ENCODE assay signal across 24 cellular contexts in the genomic region with DNA sequence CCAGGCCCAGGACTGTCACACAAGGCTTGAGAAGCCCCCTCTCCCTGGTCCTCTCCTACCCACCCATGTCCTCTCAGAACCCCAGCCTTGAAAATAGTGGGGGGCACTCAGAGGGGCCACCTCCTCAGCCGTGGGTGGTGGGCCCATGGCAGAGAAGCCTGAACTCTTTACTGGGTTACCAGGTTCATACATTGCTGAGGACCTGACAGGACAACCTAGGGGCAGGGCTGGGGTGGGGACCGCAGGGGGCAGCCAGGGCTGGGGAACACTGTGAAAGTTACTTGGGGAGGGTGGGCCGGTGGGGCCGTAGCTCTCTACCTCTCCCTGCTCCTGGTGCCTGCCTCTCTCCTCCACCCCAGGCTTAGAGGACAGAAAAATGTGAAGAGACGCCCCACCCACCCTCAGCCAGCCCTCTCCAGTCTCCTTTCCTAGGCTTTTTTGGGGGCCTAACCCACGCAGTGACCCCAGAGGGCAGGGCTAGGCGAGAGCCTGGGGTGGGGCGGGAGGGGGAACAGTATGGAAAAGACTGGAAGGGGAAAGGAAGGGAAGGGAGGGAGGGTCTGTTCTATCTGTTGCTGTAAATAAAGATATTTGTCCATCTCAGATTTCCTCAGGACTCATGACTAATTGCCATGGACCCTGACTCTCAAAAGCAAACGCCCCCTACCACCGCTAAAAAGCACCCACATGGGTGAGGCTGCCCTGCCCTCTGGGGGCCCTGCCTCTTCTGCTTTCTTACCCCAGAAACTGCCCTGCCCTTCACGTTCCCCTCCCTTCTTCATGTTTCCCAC. TPM values are rescaled to one million over a fixed set of nuclear protein-coding genes. Genes with fewer than 3 reads are reported as not detected.
"Had no signal": no experiment of that assay in that cellular context is flagged by ENCODE, and none has a peak within 500 bp of the region (broad histone marks: within the 10 kb centered on the region; RNA-seq: fewer than 3 reads in every experiment).

No MANE protein-coding gene starts in this region.

- H3K27me3 ChIP-seq: ascending aorta, right atrium auricular region had no signal

- H3K4me3 Mint-ChIP-seq: central memory CD8-positive, alpha-beta T cell; memory B cell; naive thymus-derived CD4-positive, alpha-beta T cell; stimulated activated naive CD8-positive, alpha-beta T cell treated with anti-CD3 and anti-CD28 coated beads, Interleukin-15, Interleukin-2, amounts not matched to agents 100 ng/mL and 50 ng/mL, for 24 hours; T-helper 17 cell had no signal

- H3K4me1 Mint-ChIP-seq: central memory CD8-positive, alpha-beta T cell; naive thymus-derived CD4-positive, alpha-beta T cell had no signal

- ATAC-seq: gastrocnemius medialis; naive thymus-derived CD4-positive, alpha-beta T cell; T-helper 17 cell had no signal

- H3K27ac ChIP-seq: ascending aorta, coronary artery, gastrocnemius medialis, left ventricle myocardium inferior, right atrium auricular region, transverse colon, WERI-Rb-1 had no signal

- H3K9me3 Mint-ChIP-seq: central memory CD8-positive, alpha-beta T cell; memory B cell; naive thymus-derived CD4-positive, alpha-beta T cell; stimulated activated naive CD8-positive, alpha-beta T cell treated with anti-CD3 and anti-CD28 coated beads, Interleukin-15, Interleukin-2, amounts not matched to agents 100 ng/mL and 50 ng/mL, for 24 hours had no signal

- H3K27ac Mint-ChIP-seq: memory B cell; naive thymus-derived CD4-positive, alpha-beta T cell; stimulated activated naive CD8-positive, alpha-beta T cell treated with anti-CD3 and anti-CD28 coated beads, Interleukin-15, Interleukin-2, amounts not matched to agents 100 ng/mL and 50 ng/mL, for 24 hours; T-helper 17 cell had no signal

- H3K36me3 ChIP-seq: ascending aorta, gastrocnemius medialis, left ventricle myocardium inferior, prostate gland, right atrium auricular region, transverse colon had no signal

- H3K4me3 ChIP-seq: ascending aorta, coronary artery, gastrocnemius medialis, left ventricle myocardium inferior, prostate gland, right atrium auricular region, transverse colon had no signal

- H3K9me3 ChIP-seq: ascending aorta, gastrocnemius medialis, left ventricle myocardium inferior, prostate gland, right atrium auricular region, transverse colon had no signal

- H3K36me3 Mint-ChIP-seq: memory B cell; naive thymus-derived CD4-positive, alpha-beta T cell had no signal

- DNase-seq: activated CD4-positive, alpha-beta T cell treated with anti-CD3 and anti-CD28 coated beads for 1 hour; activated CD8-positive, alpha-beta memory T cell treated with anti-CD3 and anti-CD28 coated beads for 24 hours; activated CD8-positive, alpha-beta memory T cell treated with anti-CD3 and anti-CD28 coated beads, Interleukin-2, amount 50 U/mL, for 48 hours; activated effector memory CD4-positive, alpha-beta T cell treated with Interleukin-2 at 50 U/mL for 16 hours; activated naive CD4-positive, alpha-beta T cell treated with anti-CD3 and anti-CD28 coated beads, Interleukin-2, amount 50 U/mL, for 16 hours; activated T-cell treated with anti-CD3 and anti-CD28 coated beads, Interleukin-2, amount 50 U/mL, for 48 hours; erythroblast; gastrocnemius medialis; head of caudate nucleus; left ventricle myocardium inferior; naive thymus-derived CD4-positive, alpha-beta T cell; nucleus accumbens; stimulated activated CD4-positive, alpha-beta T cell treated with anti-CD3 and anti-CD28 coated beads, Interleukin-15, amount 100 ng/mL, for 24 hours; stimulated activated CD4-positive, alpha-beta T cell treated with anti-CD3 and anti-CD28 coated beads, Interleukin-2, amount 100 ng/mL, for 48 hours; T-helper 17 cell; transverse colon; WERI-Rb-1 had no signal

- H3K4me1 ChIP-seq: ascending aorta, gastrocnemius medialis, prostate gland, transverse colon had no signal

RNA-seq across cellular contexts. Expression of gene MDFI, which starts 15.6 kb away (rescaled TPM):
- total RNA-seq: naive thymus-derived CD4-positive, alpha-beta T cell; T-helper 17 cell had no signal
- polyA plus RNA-seq: naive thymus-derived CD4-positive, alpha-beta T cell had no signal
